Comparison of ENCODE assay signal across 10 cellular contexts in genomic region chr20:25336561-25337422, GRCh38. TPM values are rescaled to one million over a fixed set of nuclear protein-coding genes. Genes with fewer than 3 reads are reported as not detected.
DNase-seq lines count a peak whose midpoint lies in the region; ATAC-seq and TF ChIP-seq lines count a peak whose summit lies in the region.
"Had no signal": no experiment of that assay in that cellular context is flagged by ENCODE, and none has a peak within 500 bp of the region (broad histone marks: within the 10 kb centered on the region; RNA-seq: fewer than 3 reads in every experiment).

No MANE protein-coding gene starts in this region.

- H3K27me3 Mint-ChIP-seq in neural progenitor cell (ENCODE audit: insufficient read depth, low read depth): no peaks in the 10 kb centered on the region

- POLR2A ChIA-PET in OCI-LY7 (lab: Charles Lee): interaction anchor here (1.0 kb wide), 1 partner anchor 15 kb away, joined by 3 read pairs; no protein-coding TSS in a partner anchor

- no peak overlapping the region for H3K4me3 Mint-ChIP-seq in neural progenitor cell

- H3K4me1 Mint-ChIP-seq in neural progenitor cell: peaks cover 3% of the 10 kb centered on the region

- H3K9me2 ChIP-seq in OCI-LY7 (ENCODE audit: insufficient read depth, low read length): no peaks in the 10 kb centered on the region

- no TSS peak for BruUV-seq in OCI-LY7 (replicated peaks; lab: Mats Ljungman, UMichigan)

- peak overlapping the region; percentile 46 for H3K27ac Mint-ChIP-seq in neural progenitor cell

- H4K20me1 ChIP-seq in OCI-LY7 (ENCODE audit: insufficient read depth, low read length): 0 out of 2 replicates have a peak, but pooled peaks cover 3% of the 10 kb centered on the region
- peaks cover 18% of the 10 kb centered on the region for H4K20me1 ChIP-seq in neural progenitor cell (ENCODE audit: low read depth)

- H3K27ac ChIP-seq in OCI-LY7 (ENCODE audit: low read depth, low read length, poor library complexity, severe bottlenecking): no peak overlapping the region
- no peak overlapping the region for H3K27ac ChIP-seq in neural progenitor cell
- H3K27ac ChIP-seq: ascending aorta, HL-60 had no signal

- H3K36me3 Mint-ChIP-seq in neural progenitor cell: peaks cover 5% of the 10 kb centered on the region

- peaks cover 4% of the 10 kb centered on the region for H3F3A ChIP-seq in neural progenitor cell (ENCODE audit: low read depth)

- H3K9me3 ChIP-seq in OCI-LY7 (ENCODE audit: low read length): no peaks in the 10 kb centered on the region
- no peaks in the 10 kb centered on the region for H3K9me3 ChIP-seq in neural progenitor cell (ENCODE audit: low read depth)
- H3K9me3 ChIP-seq: ascending aorta had no signal

- H3K9ac ChIP-seq in neural progenitor cell: no peak overlapping the region

- TF ChIP-seq CTCF in OCI-LY7 (conservative IDR thresholded peaks at IDR 0.05; ENCODE audit: low read length) (0 out of 2 replicates have a peak, but pooled peaks have one; percentile 28), neural progenitor cell (IDR thresholded peaks at IDR 0.05) (peak; percentile 48)

- H3K4me3 ChIP-seq in OCI-LY7 (ENCODE audit: low read depth, low read length, poor library complexity, severe bottlenecking) (no peak overlapping the region), neural progenitor cell (no peak overlapping the region)
- H3K4me3 ChIP-seq: ascending aorta had no signal

- H3K4me1 ChIP-seq in OCI-LY7 (ENCODE audit: insufficient read depth, low read length, poor library complexity, severe bottlenecking) (no peaks in the 10 kb centered on the region), neural progenitor cell (no peaks in the 10 kb centered on the region)
- H3K4me1 ChIP-seq: ascending aorta had no signal

- CTCF ChIA-PET in OCI-LY7 (lab: Charles Lee; ENCODE audit: unreplicated experiment): no interaction called here

- intact Hi-C loops in OCI-LY7 (cut with micrococcal nuclease; ENCODE audit: unreplicated experiment): no loop called here

- H3K4me2 ChIP-seq in OCI-LY7 (ENCODE audit: low read length) (no peak overlapping the region), neural progenitor cell (no peak overlapping the region)

- H3K9me3 Mint-ChIP-seq in neural progenitor cell: peaks cover 4% of the 10 kb centered on the region

- ATAC-seq in esophagus mucosa: peak; percentile 88
- ATAC-seq in HG03280 (IDR thresholded peaks at IDR 0.05; ENCODE audit: unreplicated experiment): no peak

- no peaks in the 10 kb centered on the region for H3K79me2 ChIP-seq in OCI-LY7 (ENCODE audit: insufficient read depth, low read depth, low read length)
- peaks cover 29% of the 10 kb centered on the region for H3K79me2 ChIP-seq in neural progenitor cell (ENCODE audit: low read depth)

- H3K27me3 ChIP-seq in neural progenitor cell: no peaks in the 10 kb centered on the region
- H3K27me3 ChIP-seq: ascending aorta had no signal

- H2AFZ ChIP-seq in OCI-LY7 (ENCODE audit: low read length) (no peak overlapping the region), neural progenitor cell (replicated peaks) (no peak overlapping the region)

- peak; percentile 16 for DNase-seq in Daoy (ENCODE audit: low read depth)
- DNase-seq in OCI-LY7 (ENCODE audit: low spot score): no peak
- DNase-seq in neural progenitor cell (ENCODE audit: low spot score): peak; percentile 35
- DNase-seq in foreskin melanocyte: no peak
- DNase-seq in DMS153 treated with DMSO at 0.1 percent for 48 hours (lab: John Stamatoyannopoulos, UW; ENCODE audit: unreplicated experiment): no peak
- no peak for DNase-seq in NCI-H345 (lab: John Stamatoyannopoulos, UW)

- H3K36me3 ChIP-seq in OCI-LY7 (ENCODE audit: insufficient read depth, low read length): no peaks in the 10 kb centered on the region
- H3K36me3 ChIP-seq in neural progenitor cell: peaks cover 5% of the 10 kb centered on the region

RNA-seq across cellular contexts. Expression of gene ABHD12, which starts 53.8 kb away (rescaled TPM):
- 22.4 and 42.4 TPM in 2 replicates for total RNA-seq in Daoy (2014; rRNA removed; shearing (Covaris generic))
- total RNA-seq in OCI-LY7 (2014; rRNA removed; shearing (Covaris generic)): 5.9 and 10.6 TPM in 2 replicates
- total RNA-seq in OCI-LY7 (2022) (12.0 and 12.9 TPM in 2 replicates), esophagus mucosa (29.4 TPM), neural progenitor cell (ENCODE audit: low replicate concordance) (20.8 and 29.8 TPM in 2 replicates)

Comparison
In these comparisons a context has a peak if more than half of its experiments do, and no peak if none do; other contexts are left out.
1. DNase-seq: peak in Daoy (single experiment) and neural progenitor cell (single experiment); none in OCI-LY7 (single experiment), foreskin melanocyte (single experiment), DMS153 treated with DMSO at 0.1 percent for 48 hours (single experiment) and NCI-H345 (single experiment).